ENCODE assay signal across 16 cellular contexts in genomic region chr15:64720188-64720587, GRCh38. TPM values are rescaled to one million over a fixed set of nuclear protein-coding genes. Genes with fewer than 3 reads are reported as not detected.
A peak's percentile ranks its signal among the peaks of the same experiment; 100 is the strongest.
DNase-seq lines count a peak whose midpoint lies in the region; ATAC-seq and TF ChIP-seq lines count a peak whose summit lies in the region.
"Had no signal": no experiment of that assay in that cellular context is flagged by ENCODE, and none has a peak within 500 bp of the region (broad histone marks: within the 10 kb centered on the region; RNA-seq: fewer than 3 reads in every experiment).

No MANE protein-coding gene starts in this region.

- ATAC-seq in left cardiac atrium: peak; percentile 39 to 45

- peaks cover 16% of the 10 kb centered on the region for H3K4me1 Mint-ChIP-seq in nephron

- intact Hi-C loops in adrenal gland (cut with DNase I): no loop called here
- intact Hi-C loops in left cardiac atrium (cut with DNase I): no loop called here

- 42 to 50% (median 49%) methylated on average over 3 of the region's 3 CpGs for WGBS in adrenal gland, 4 donors

- no peaks in the 10 kb centered on the region for H3K36me3 ChIP-seq in adrenal gland (replicated peaks in 1 of 2)

- no peaks in the 10 kb centered on the region for H3K9me3 Mint-ChIP-seq in nephron

- H3K27me3 ChIP-seq in adrenal gland: no peaks in the 10 kb centered on the region

- no peaks in the 10 kb centered on the region for H3K4me1 ChIP-seq in adrenal gland (replicated peaks in 1 of 2)

- H3K27ac Mint-ChIP-seq in nephron: peak overlapping the region in 2 of 3 experiments; percentile 10 to 44

- H3K4me3 Mint-ChIP-seq in nephron: no peak overlapping the region

- peak; percentile 4 for DNase-seq in AG20443 (ENCODE audit: low spot score)
- peak; percentile 51 to 87 (median 72) for DNase-seq in adrenal gland
- no peak for DNase-seq in left cardiac atrium
- no peak for DNase-seq in D341Med (ENCODE audit: low spot score)
- no peak for DNase-seq in middle frontal gyrus (ENCODE audit: extremely low spot score, low spot score)
- no peak for DNase-seq in OCI-M2 (lab: John Stamatoyannopoulos, UW; ENCODE audit: unreplicated experiment)
- no peak for DNase-seq in stimulated activated naive CD4-positive, alpha-beta T cell (lab: John Stamatoyannopoulos, UW)
- DNase-seq: C1 segment of cervical spinal cord, EL, Kasumi-1, NCI-H146, NCI-H2081 treated with DMSO at 0.1 percent for 48 hours, NCI-H2227 treated with DMSO at 0.1 percent for 48 hours, NCI-H526 treated with DMSO at 0.1 percent for 48 hours had no signal

- H3K27ac ChIP-seq in adrenal gland: peak overlapping the region in 3 of 5 donors; percentile 20 to 59 (median 25)

- H3K9me3 ChIP-seq in adrenal gland (replicated peaks in 1 of 3): no peaks in the 10 kb centered on the region

- no peak for TF ChIP-seq CTCF in adrenal gland (IDR thresholded peaks at IDR 0.05)
- TF ChIP-seq CTCF in nephron (IDR thresholded peaks at IDR 0.05; ENCODE audit: unreplicated experiment in 3 of 3): no peak

- no peak for TF ChIP-seq POLR2A in adrenal gland (IDR thresholded peaks at IDR 0.05)

- no peak overlapping the region for H3K4me3 ChIP-seq in adrenal gland

- H3K27me3 Mint-ChIP-seq in nephron (ENCODE audit: low read depth): no peaks in the 10 kb centered on the region

- H3K36me3 Mint-ChIP-seq in nephron (ENCODE audit: low read depth): peaks cover 7% of the 10 kb centered on the region

RNA-seq across cellular contexts. Expression of gene RBPMS2, which starts 55.2 kb away (rescaled TPM):
- total RNA-seq in adrenal gland: 1 to 10 TPM in 7 of 8 donors, not detected in 1; 3.0 to 6.3 (median 4.0) TPM
- polyA plus RNA-seq in adrenal gland: 1 to 10 TPM; 2.6 to 6.1 (median 4.0) TPM
- 100 to 1,000 TPM; 312 to 403 TPM for total RNA-seq in left cardiac atrium
- total RNA-seq: OCI-LY7 had no signal

Comparison
In these comparisons a context has a peak if more than half of its experiments do, and no peak if none do; other contexts are left out.
1. DNase-seq: peak in AG20443 (single experiment) and adrenal gland (7 of 7); none in left cardiac atrium (single experiment), D341Med (single experiment), middle frontal gyrus (single experiment), OCI-M2 (single experiment) and stimulated activated naive CD4-positive, alpha-beta T cell (0 of 6).
2. RNA of gene RBPMS2, which starts 55.2 kb away (total RNA-seq): 312 to 403 TPM in left cardiac atrium; 3.0 to 6.3 TPM in adrenal gland; every median in the first group is over 10 times any median in the second.